ENCODE assay signal across 31 cellular contexts in the genomic region with DNA sequence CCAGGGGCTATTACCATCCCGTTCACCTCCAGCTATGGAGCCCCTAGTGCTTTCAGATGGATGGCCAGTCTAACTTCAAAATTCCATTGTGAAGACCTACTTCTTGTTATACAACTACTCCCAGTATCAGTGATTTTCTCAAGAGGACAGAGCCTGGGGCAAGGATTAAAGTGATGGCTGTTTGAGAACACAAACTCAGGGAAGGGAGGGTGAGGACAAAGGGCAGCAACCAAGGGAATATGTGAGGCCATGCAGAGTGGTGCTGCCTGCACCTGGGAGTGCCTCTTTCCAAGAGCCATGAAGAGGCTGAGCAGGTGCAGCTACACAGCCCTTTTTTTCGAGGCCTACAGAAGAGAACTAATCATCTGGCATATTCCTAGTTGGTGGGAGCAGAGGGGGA.
"Had no signal": no experiment of that assay in that cellular context is flagged by ENCODE, and none has a peak within 500 bp of the region (broad histone marks: within the 10 kb centered on the region; RNA-seq: fewer than 3 reads in every experiment).

No MANE protein-coding gene starts in this region.

- H3K9me3 Mint-ChIP-seq: activated naive CD4-positive, alpha-beta T cell treated with anti-CD3 and anti-CD28 coated beads for 36 hours; activated naive CD8-positive, alpha-beta T cell treated with anti-CD3 and anti-CD28 coated beads for 36 hours; activated T-helper 1 cell treated with anti-CD3 and anti-CD28 coated beads, Interleukin-12 subunit alpha, Interleukin-12 subunit beta, Interleukin-2, Interleukin-4 antibody, amounts not matched to agents 30 ng/mL and 10 ng/mL and 1 ng/mL, durations not matched to agents 14 hours and 24 hours and 36 hours; brain; neural crest cell; stimulated activated memory B cell treated with anti-CD40 and anti-IgM and Interleukin-4, amounts not matched to agents 10 μg/mL and 1 μg/mL and 100 μg/mL, for 72 hours had no signal

- H3K36me3 ChIP-seq: adrenal gland, sigmoid colon, upper lobe of right lung had no signal

- H3K4me2 ChIP-seq: smooth muscle cell had no signal

- H3K4me3 Mint-ChIP-seq: activated naive CD4-positive, alpha-beta T cell treated with anti-CD3 and anti-CD28 coated beads for 36 hours; activated naive CD8-positive, alpha-beta T cell treated with anti-CD3 and anti-CD28 coated beads for 36 hours; activated T-helper 1 cell treated with anti-CD3 and anti-CD28 coated beads, Interleukin-12 subunit alpha, Interleukin-12 subunit beta, Interleukin-2, Interleukin-4 antibody, amounts not matched to agents 30 ng/mL and 10 ng/mL and 1 ng/mL, durations not matched to agents 14 hours and 24 hours and 36 hours; brain; naive thymus-derived CD8-positive, alpha-beta T cell; neural crest cell; stimulated activated memory B cell treated with anti-CD40 and anti-IgM and Interleukin-4, amounts not matched to agents 10 μg/mL and 1 μg/mL and 100 μg/mL, for 72 hours; stimulated activated naive CD8-positive, alpha-beta T cell treated with anti-CD3 and anti-CD28 coated beads, Interleukin-15, amount 100 ng/mL, for 72 hours had no signal

- H3K36me3 Mint-ChIP-seq: brain had no signal

- ATAC-seq: gastroesophageal sphincter; left cardiac atrium; naive thymus-derived CD8-positive, alpha-beta T cell; psoas muscle; stimulated activated memory B cell treated with anti-CD40 and anti-IgM and Interleukin-4, amounts not matched to agents 10 μg/mL and 1 μg/mL and 100 μg/mL, for 72 hours; stimulated activated naive CD8-positive, alpha-beta T cell treated with anti-CD3 and anti-CD28 coated beads, Interleukin-15, amount 100 ng/mL, for 72 hours; upper lobe of right lung had no signal

- H3K9me3 ChIP-seq: adrenal gland, ascending aorta, gastroesophageal sphincter, psoas muscle, sigmoid colon, upper lobe of right lung had no signal

- H2AFZ ChIP-seq: parathyroid adenoma had no signal

- H3K27me3 Mint-ChIP-seq: activated naive CD8-positive, alpha-beta T cell treated with anti-CD3 and anti-CD28 coated beads for 36 hours; naive thymus-derived CD8-positive, alpha-beta T cell; stimulated activated memory B cell treated with anti-CD40 and anti-IgM and Interleukin-4, amounts not matched to agents 10 μg/mL and 1 μg/mL and 100 μg/mL, for 72 hours; stimulated activated naive CD8-positive, alpha-beta T cell treated with anti-CD3 and anti-CD28 coated beads, Interleukin-15, amount 100 ng/mL, for 72 hours had no signal

- H3K4me1 Mint-ChIP-seq: neural crest cell; stimulated activated memory B cell treated with anti-CD40 and anti-IgM and Interleukin-4, amounts not matched to agents 10 μg/mL and 1 μg/mL and 100 μg/mL, for 72 hours; stimulated activated naive CD8-positive, alpha-beta T cell treated with anti-CD3 and anti-CD28 coated beads, Interleukin-15, amount 100 ng/mL, for 72 hours had no signal

- H3K27ac Mint-ChIP-seq: activated naive CD4-positive, alpha-beta T cell treated with anti-CD3 and anti-CD28 coated beads for 36 hours; activated naive CD8-positive, alpha-beta T cell treated with anti-CD3 and anti-CD28 coated beads for 36 hours; activated T-helper 1 cell treated with anti-CD3 and anti-CD28 coated beads, Interleukin-12 subunit alpha, Interleukin-12 subunit beta, Interleukin-2, Interleukin-4 antibody, amounts not matched to agents 30 ng/mL and 10 ng/mL and 1 ng/mL, durations not matched to agents 14 hours and 24 hours and 36 hours; brain; naive thymus-derived CD8-positive, alpha-beta T cell; stimulated activated memory B cell treated with anti-CD40 and anti-IgM and Interleukin-4, amounts not matched to agents 10 μg/mL and 1 μg/mL and 100 μg/mL, for 72 hours; stimulated activated naive CD8-positive, alpha-beta T cell treated with anti-CD3 and anti-CD28 coated beads, Interleukin-15, amount 100 ng/mL, for 72 hours had no signal

- H3K27ac ChIP-seq: adrenal gland, ascending aorta, coronary artery, gastroesophageal sphincter, parathyroid adenoma, psoas muscle, sigmoid colon, upper lobe of right lung had no signal

- H3K9ac ChIP-seq: parathyroid adenoma had no signal

- H3K27me3 ChIP-seq: adrenal gland, ascending aorta, gastroesophageal sphincter, sigmoid colon, upper lobe of right lung had no signal

- H3K4me3 ChIP-seq: adrenal gland, ascending aorta, coronary artery, gastroesophageal sphincter, psoas muscle, sigmoid colon, smooth muscle cell, upper lobe of right lung had no signal

- DNase-seq: activated CD4-positive, alpha-beta T cell treated with anti-CD3 and anti-CD28 coated beads for 4 hours; activated CD4-positive, alpha-beta T cell treated with anti-CD3 and anti-CD28 coated beads, Interleukin-2, amount 50 U/mL, for 4 hours; activated CD4-positive, CD25-positive, alpha-beta regulatory T cell; activated effector memory CD4-positive, alpha-beta T cell treated with anti-CD3 and anti-CD28 coated beads, Interleukin-2, amount 50 U/mL, for 16 hours; activated naive CD4-positive, alpha-beta T cell treated with anti-CD3 and anti-CD28 coated beads for 36 hours; activated naive CD8-positive, alpha-beta T cell treated with anti-CD3 and anti-CD28 coated beads for 36 hours; adrenal gland; head of caudate nucleus; hippocampal formation; left cardiac atrium; mammary epithelial cell; midbrain; naive thymus-derived CD8-positive, alpha-beta T cell; nucleus accumbens; psoas muscle; sigmoid colon; stimulated activated CD4-positive, alpha-beta T cell treated with anti-CD3 and anti-CD28 coated beads, Interleukin-1b, Interleukin-23, amount 100 ng/mL, for 48 hours; stimulated activated CD4-positive, alpha-beta T cell treated with anti-CD3 and anti-CD28 coated beads, Interleukin-4, amount 100 ng/mL, for 4 hours; stimulated activated CD8-positive, alpha-beta memory T cell treated with anti-CD3 and anti-CD28 coated beads, Interleukin-4, amount 100 ng/mL, for 48 hours; stimulated activated naive CD8-positive, alpha-beta T cell treated with anti-CD3 and anti-CD28 coated beads, Interleukin-15, amount 100 ng/mL, for 72 hours; substantia nigra; upper lobe of right lung had no signal

- H3K4me1 ChIP-seq: adrenal gland, ascending aorta, parathyroid adenoma, psoas muscle had no signal
